Comparison of ENCODE assay signal across 19 cellular contexts in genomic region chr2:105861198-105861597, GRCh38.
DNase-seq lines count a peak whose midpoint lies in the region; ATAC-seq lines count a peak whose summit lies in the region.
"Had no signal": no experiment of that assay in that cellular context is flagged by ENCODE, and none has a peak within 500 bp of the region (broad histone marks: within the 10 kb centered on the region; RNA-seq: fewer than 3 reads in every experiment).

No MANE protein-coding gene starts in this region.

- no peak for ATAC-seq in activated naive CD4-positive, alpha-beta T cell treated with anti-CD3 and anti-CD28 coated beads, Interleukin-2, amount 50 U/mL, for 72 hours
- ATAC-seq in effector memory CD8-positive, alpha-beta T cell (replicated peaks), result peak; percentile 38
- no peak for ATAC-seq in stimulated activated memory B cell treated with anti-CD40 and anti-IgM and Interleukin-4, amounts not matched to agents 10 μg/mL and 1 μg/mL and 100 μg/mL, for 72 hours
- ATAC-seq: heart right ventricle, left colon, psoas muscle had no signal

- H3K4me3 Mint-ChIP-seq in activated naive CD4-positive, alpha-beta T cell treated with anti-CD3 and anti-CD28 coated beads, Interleukin-2, amount 10 ng/mL, durations not matched to agents 7 days and 5 days, result no peak overlapping the region
- no peak overlapping the region for H3K4me3 Mint-ChIP-seq in activated CD4-positive, alpha-beta memory T cell treated with anti-CD3 and anti-CD28 coated beads, Interleukin-2, amount 10 ng/mL, durations not matched to agents 7 days and 5 days
- peak overlapping the region; percentile 29 to 78 for H3K4me3 Mint-ChIP-seq in effector memory CD8-positive, alpha-beta T cell
- H3K4me3 Mint-ChIP-seq in stimulated activated memory B cell treated with anti-CD40 and anti-IgM and Interleukin-4, amounts not matched to agents 10 μg/mL and 1 μg/mL and 100 μg/mL, for 72 hours, result no peak overlapping the region

- no peaks in the 10 kb centered on the region for H3K27me3 Mint-ChIP-seq in activated naive CD4-positive, alpha-beta T cell treated with anti-CD3 and anti-CD28 coated beads, Interleukin-2, amount 10 ng/mL, durations not matched to agents 7 days and 5 days
- no peaks in the 10 kb centered on the region for H3K27me3 Mint-ChIP-seq in activated CD4-positive, alpha-beta memory T cell treated with anti-CD3 and anti-CD28 coated beads, Interleukin-2, amount 10 ng/mL, durations not matched to agents 7 days and 5 days
- no peaks in the 10 kb centered on the region for H3K27me3 Mint-ChIP-seq in effector memory CD8-positive, alpha-beta T cell
- H3K27me3 Mint-ChIP-seq in stimulated activated memory B cell treated with anti-CD40 and anti-IgM and Interleukin-4, amounts not matched to agents 10 μg/mL and 1 μg/mL and 100 μg/mL, for 72 hours, result no peaks in the 10 kb centered on the region

- peak overlapping the region; percentile 64 for H3K27ac Mint-ChIP-seq in activated naive CD4-positive, alpha-beta T cell treated with anti-CD3 and anti-CD28 coated beads, Interleukin-2, amount 10 ng/mL, durations not matched to agents 7 days and 5 days
- no peak overlapping the region for H3K27ac Mint-ChIP-seq in activated naive CD4-positive, alpha-beta T cell treated with anti-CD3 and anti-CD28 coated beads, Interleukin-2, amount 50 U/mL, for 72 hours
- peak overlapping the region; percentile 31 for H3K27ac Mint-ChIP-seq in activated CD4-positive, alpha-beta memory T cell treated with anti-CD3 and anti-CD28 coated beads, Interleukin-2, amount 10 ng/mL, durations not matched to agents 7 days and 5 days
- peak overlapping the region; percentile 55 to 97 for H3K27ac Mint-ChIP-seq in effector memory CD8-positive, alpha-beta T cell
- H3K27ac Mint-ChIP-seq in stimulated activated memory B cell treated with anti-CD40 and anti-IgM and Interleukin-4, amounts not matched to agents 10 μg/mL and 1 μg/mL and 100 μg/mL, for 72 hours, result no peak overlapping the region

- POLR2A ChIA-PET in activated CD4-positive, alpha-beta memory T cell treated with anti-CD3 and anti-CD28 coated beads, Interleukin-2, amount 10 ng/mL, durations not matched to agents 7 days and 5 days (lab: Charles Lee), result interaction anchor here (2.8 kb wide), 1 partner anchor 11 kb away, joined by 9 read pairs; no protein-coding TSS in a partner anchor

- peaks cover 69% of the 10 kb centered on the region for H3K4me1 Mint-ChIP-seq in activated naive CD4-positive, alpha-beta T cell treated with anti-CD3 and anti-CD28 coated beads, Interleukin-2, amount 10 ng/mL, durations not matched to agents 7 days and 5 days
- H3K4me1 Mint-ChIP-seq in activated CD4-positive, alpha-beta memory T cell treated with anti-CD3 and anti-CD28 coated beads, Interleukin-2, amount 10 ng/mL, durations not matched to agents 7 days and 5 days, result peaks cover 91% of the 10 kb centered on the region
- peaks cover 71 to 90% of the 10 kb centered on the region in 2 donors for H3K4me1 Mint-ChIP-seq in effector memory CD8-positive, alpha-beta T cell (ENCODE audit: low read depth in 2 of 2)
- peaks cover 77% of the 10 kb centered on the region for H3K4me1 Mint-ChIP-seq in stimulated activated memory B cell treated with anti-CD40 and anti-IgM and Interleukin-4, amounts not matched to agents 10 μg/mL and 1 μg/mL and 100 μg/mL, for 72 hours

- CTCF ChIA-PET in activated naive CD4-positive, alpha-beta T cell treated with anti-CD3 and anti-CD28 coated beads, Interleukin-2, amount 10 ng/mL, durations not matched to agents 7 days and 5 days (lab: Charles Lee), result interaction anchor here (0.7 kb wide), 1 partner anchor 101 kb away, joined by 3 read pairs; no protein-coding TSS in a partner anchor
- CTCF ChIA-PET in activated CD4-positive, alpha-beta memory T cell treated with anti-CD3 and anti-CD28 coated beads, Interleukin-2, amount 10 ng/mL, durations not matched to agents 7 days and 5 days (lab: Charles Lee), result interaction anchor here (0.6 kb wide), 1 partner anchor 78 kb away, joined by 3 read pairs; no protein-coding TSS in a partner anchor

- no peaks in the 10 kb centered on the region for H3K9me3 Mint-ChIP-seq in activated naive CD4-positive, alpha-beta T cell treated with anti-CD3 and anti-CD28 coated beads, Interleukin-2, amount 10 ng/mL, durations not matched to agents 7 days and 5 days
- no peaks in the 10 kb centered on the region for H3K9me3 Mint-ChIP-seq in activated naive CD4-positive, alpha-beta T cell treated with anti-CD3 and anti-CD28 coated beads, Interleukin-2, amount 50 U/mL, for 72 hours
- no peaks in the 10 kb centered on the region for H3K9me3 Mint-ChIP-seq in activated CD4-positive, alpha-beta memory T cell treated with anti-CD3 and anti-CD28 coated beads, Interleukin-2, amount 10 ng/mL, durations not matched to agents 7 days and 5 days
- H3K9me3 Mint-ChIP-seq in effector memory CD8-positive, alpha-beta T cell, result no peaks in the 10 kb centered on the region
- H3K9me3 Mint-ChIP-seq in stimulated activated memory B cell treated with anti-CD40 and anti-IgM and Interleukin-4, amounts not matched to agents 10 μg/mL and 1 μg/mL and 100 μg/mL, for 72 hours, result no peaks in the 10 kb centered on the region

- H3K36me3 Mint-ChIP-seq in activated naive CD4-positive, alpha-beta T cell treated with anti-CD3 and anti-CD28 coated beads, Interleukin-2, amount 10 ng/mL, durations not matched to agents 7 days and 5 days, result peaks cover 45% of the 10 kb centered on the region
- H3K36me3 Mint-ChIP-seq in activated naive CD4-positive, alpha-beta T cell treated with anti-CD3 and anti-CD28 coated beads, Interleukin-2, amount 50 U/mL, for 72 hours, result peaks cover 29 to 32% of the 10 kb centered on the region in 2 donors
- peaks cover 61% of the 10 kb centered on the region for H3K36me3 Mint-ChIP-seq in activated CD4-positive, alpha-beta memory T cell treated with anti-CD3 and anti-CD28 coated beads, Interleukin-2, amount 10 ng/mL, durations not matched to agents 7 days and 5 days (ENCODE audit: low read depth)
- peaks cover 35% of the 10 kb centered on the region for H3K36me3 Mint-ChIP-seq in effector memory CD8-positive, alpha-beta T cell (ENCODE audit: insufficient read depth)
- peaks cover 64% of the 10 kb centered on the region for H3K36me3 Mint-ChIP-seq in stimulated activated memory B cell treated with anti-CD40 and anti-IgM and Interleukin-4, amounts not matched to agents 10 μg/mL and 1 μg/mL and 100 μg/mL, for 72 hours

- peak; percentile 37 for DNase-seq in activated naive CD4-positive, alpha-beta T cell treated with anti-CD3 and anti-CD28 coated beads, Interleukin-2, amount 10 ng/mL, durations not matched to agents 7 days and 5 days
- no peak for DNase-seq in activated naive CD4-positive, alpha-beta T cell treated with anti-CD3 and anti-CD28 coated beads, Interleukin-2, amount 50 U/mL, for 72 hours (ENCODE audit: low spot score in 2 of 2)
- no peak for DNase-seq in activated CD4-positive, alpha-beta memory T cell treated with anti-CD3 and anti-CD28 coated beads, Interleukin-2, amount 10 ng/mL, durations not matched to agents 7 days and 5 days
- no peak for DNase-seq in effector memory CD8-positive, alpha-beta T cell
- no peak for DNase-seq in NOMO-1 (lab: John Stamatoyannopoulos, UW; ENCODE audit: unreplicated experiment in 2 of 2)
- no peak for DNase-seq in NCI-H2227 treated with DMSO at 0.1 percent for 48 hours (lab: John Stamatoyannopoulos, UW)
- DNase-seq: activated CD4-positive, alpha-beta T cell treated with anti-CD3 and anti-CD28 coated beads for 4 hours; DMS 273 treated with DMSO at 0.1 percent for 48 hours; erythroblast; HCEC 1CT; heart right ventricle; left colon; NCI-H1048; NCI-H1694 treated with DMSO at 0.1 percent for 48 hours; NCI-H526 treated with DMSO at 0.1 percent for 48 hours; nucleus accumbens; psoas muscle; SJCRH30 had no signal

Comparison
In these comparisons a context has a peak if more than half of its experiments do, and no peak if none do; other contexts are left out.
1. H3K27ac Mint-ChIP-seq: peak in activated naive CD4-positive, alpha-beta T cell treated with anti-CD3 and anti-CD28 coated beads, Interleukin-2, amount 10 ng/mL, durations not matched to agents 7 days and 5 days (single experiment), activated CD4-positive, alpha-beta memory T cell treated with anti-CD3 and anti-CD28 coated beads, Interleukin-2, amount 10 ng/mL, durations not matched to agents 7 days and 5 days (single experiment) and effector memory CD8-positive, alpha-beta T cell (2 of 2); none in activated naive CD4-positive, alpha-beta T cell treated with anti-CD3 and anti-CD28 coated beads, Interleukin-2, amount 50 U/mL, for 72 hours (0 of 2) and stimulated activated memory B cell treated with anti-CD40 and anti-IgM and Interleukin-4, amounts not matched to agents 10 μg/mL and 1 μg/mL and 100 μg/mL, for 72 hours (single experiment).
2. H3K4me3 Mint-ChIP-seq: peak in effector memory CD8-positive, alpha-beta T cell (2 of 2); none in activated naive CD4-positive, alpha-beta T cell treated with anti-CD3 and anti-CD28 coated beads, Interleukin-2, amount 10 ng/mL, durations not matched to agents 7 days and 5 days (single experiment), activated CD4-positive, alpha-beta memory T cell treated with anti-CD3 and anti-CD28 coated beads, Interleukin-2, amount 10 ng/mL, durations not matched to agents 7 days and 5 days (single experiment) and stimulated activated memory B cell treated with anti-CD40 and anti-IgM and Interleukin-4, amounts not matched to agents 10 μg/mL and 1 μg/mL and 100 μg/mL, for 72 hours (single experiment).